ENCODE assay signal across 28 cellular contexts in genomic region chr1:115230281-115230680, GRCh38.
DNase-seq lines count a peak whose midpoint lies in the region; ATAC-seq and TF ChIP-seq lines count a peak whose summit lies in the region.
"Had no signal": no experiment of that assay in that cellular context is flagged by ENCODE, and none has a peak within 500 bp of the region (broad histone marks: within the 10 kb centered on the region; RNA-seq: fewer than 3 reads in every experiment).

No MANE protein-coding gene starts in this region.

- peak; percentile 21 for DNase-seq in NCI-H2029 (lab: John Stamatoyannopoulos, UW)
- no peak for DNase-seq in NCI-H2029 treated with DMSO at 0.1 percent for 48 hours (lab: John Stamatoyannopoulos, UW)
- DNase-seq in LNCaP clone FGC (ENCODE audit: low read depth): peak; percentile 28
- peak; percentile 34 for DNase-seq in colonic mucosa
- peak; percentile 50 for DNase-seq in pons (ENCODE audit: low spot score)
- DNase-seq in NCI-H526 treated with DMSO at 0.1 percent for 48 hours (lab: John Stamatoyannopoulos, UW): no peak
- no peak for DNase-seq in CD1c-positive myeloid dendritic cell (ENCODE audit: extremely low spot score)
- DNase-seq: activated CD4-positive, alpha-beta T cell treated with anti-CD3 and anti-CD28 coated beads, Interleukin-2, amount 50 U/mL, for 1 hour; activated CD8-positive, alpha-beta memory T cell treated with anti-CD3 and anti-CD28 coated beads, Interleukin-2, amount 10 ng/mL, durations not matched to agents 7 days and 5 days; activated naive CD4-positive, alpha-beta T cell treated with anti-CD3 and anti-CD28 coated beads for 36 hours; activated T-cell treated with anti-CD3 and anti-CD28 coated beads, Interleukin-2, amount 50 U/mL, for 72 hours; amniotic stem cell; DND-41; heart left ventricle; mesendoderm; NCI-H1092 treated with DMSO at 0.1 percent for 48 hours; NCI-H446; Peyer's patch; spleen; stimulated activated CD4-positive, alpha-beta T cell treated with anti-CD3 and anti-CD28 coated beads, Interleukin-2, amount 100 ng/mL, for 48 hours; T-helper 9 cell had no signal

- ATAC-seq in GM21576 (IDR thresholded peaks at IDR 0.05; ENCODE audit: unreplicated experiment): no peak
- ATAC-seq: activated CD8-positive, alpha-beta memory T cell treated with anti-CD3 and anti-CD28 coated beads, Interleukin-2, amount 10 ng/mL, durations not matched to agents 7 days and 5 days; activated T-cell treated with anti-CD3 and anti-CD28 coated beads, Interleukin-2, amount 50 U/mL, for 72 hours; GM12878; heart left ventricle; HepG2; stimulated activated effector memory CD8-positive, alpha-beta T cell treated with anti-CD3 and anti-CD28 coated beads, Interleukin-12 subunit alpha, Interleukin-12 subunit beta, amount 100 ng/mL, for 72 hours; WTC11 had no signal

- no peaks in the 10 kb centered on the region for H3K36me3 ChIP-seq in colonic mucosa
- H3K36me3 ChIP-seq: HAP-1, heart left ventricle, Peyer's patch, spleen, suprapubic skin had no signal

- no peaks in the 10 kb centered on the region for H3K9me3 ChIP-seq in colonic mucosa
- H3K9me3 ChIP-seq: HAP-1, heart left ventricle, Peyer's patch, spleen, suprapubic skin had no signal

- H3K27me3 ChIP-seq in colonic mucosa: no peaks in the 10 kb centered on the region
- H3K27me3 ChIP-seq: heart left ventricle, Peyer's patch, spleen, suprapubic skin had no signal

- no peak for TF ChIP-seq CTCF in LNCaP clone FGC (IDR thresholded peaks at IDR 0.05; ENCODE audit: control insufficient read depth, extremely low read depth, insufficient read depth)
- no peak for TF ChIP-seq CTCF in colonic mucosa (IDR thresholded peaks at IDR 0.05)

- H3K4me1 ChIP-seq in colonic mucosa: peaks cover 5% of the 10 kb centered on the region
- H3K4me1 ChIP-seq: HAP-1, Peyer's patch, spleen, suprapubic skin had no signal

- H3K4me3 ChIP-seq in LNCaP clone FGC (ENCODE audit: low read depth, low read length) (no peak overlapping the region), colonic mucosa (no peak overlapping the region)
- H3K4me3 ChIP-seq: GM12878, HAP-1, heart left ventricle, spleen, suprapubic skin had no signal

- no peak overlapping the region for H3K27ac ChIP-seq in colonic mucosa
- H3K27ac ChIP-seq: heart left ventricle, Peyer's patch, spleen, suprapubic skin had no signal

- H3K9ac ChIP-seq in colonic mucosa (ENCODE audit: low read depth in 2 of 2, low read length in 2 of 2): no peak overlapping the region

- intact Hi-C loops in colonic mucosa (cut with DNase I): no loop called here

Comparison
In these comparisons a context has a peak if more than half of its experiments do, and no peak if none do; other contexts are left out.
1. DNase-seq: peak in NCI-H2029 (single experiment), LNCaP clone FGC (single experiment), colonic mucosa (single experiment) and pons (single experiment); none in NCI-H2029 treated with DMSO at 0.1 percent for 48 hours (single experiment), NCI-H526 treated with DMSO at 0.1 percent for 48 hours (single experiment) and CD1c-positive myeloid dendritic cell (single experiment).